20 cellular contexts compared by ENCODE assay signal in the genomic region with DNA sequence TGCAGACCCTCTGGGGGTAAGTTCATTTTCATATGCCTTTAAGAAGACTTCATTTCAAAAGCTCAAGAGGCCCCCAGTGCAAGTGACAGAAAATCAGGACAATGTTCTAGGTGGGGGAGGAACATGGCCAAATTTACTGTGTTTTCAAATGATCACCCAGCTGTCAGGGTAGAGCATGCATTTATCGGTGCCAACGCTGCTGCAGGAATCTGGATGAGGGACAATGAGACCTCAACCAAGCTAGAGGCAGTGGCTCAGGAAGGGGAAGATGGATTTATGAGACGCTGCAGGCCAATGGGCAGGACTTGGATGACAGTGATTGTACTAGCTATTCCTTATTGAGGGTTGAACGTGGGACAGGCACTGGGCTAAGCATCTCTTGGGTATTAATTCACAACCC.
DNase-seq lines count a peak whose midpoint lies in the region; TF ChIP-seq lines count a peak whose summit lies in the region.
"Had no signal": no experiment of that assay in that cellular context is flagged by ENCODE, and none has a peak within 500 bp of the region (broad histone marks: within the 10 kb centered on the region; RNA-seq: fewer than 3 reads in every experiment).

No MANE protein-coding gene starts in this region.

- H3K4me3 Mint-ChIP-seq in glutamatergic neuron (ENCODE audit: unreplicated experiment), result no peak overlapping the region
- H3K4me3 Mint-ChIP-seq: B cell; CD4-positive, alpha-beta T cell; CD8-positive, alpha-beta T cell had no signal

- DNase-seq in DMS 273 (lab: John Stamatoyannopoulos, UW; ENCODE audit: unreplicated experiment), result peak; percentile 10
- DNase-seq in DMS 273 treated with DMSO at 0.1 percent for 48 hours (lab: John Stamatoyannopoulos, UW), result no peak
- peak; percentile 74 for DNase-seq in G401 (ENCODE audit: low spot score)
- DNase-seq in NCI-H446 treated with DMSO at 0.1 percent for 48 hours (lab: John Stamatoyannopoulos, UW), result peak; percentile 68
- no peak for DNase-seq in glutamatergic neuron
- no peak for DNase-seq in mesenteric fat pad (ENCODE audit: low spot score)
- no peak for DNase-seq in testis
- DNase-seq: AML-193; Caco-2; Calu3; CD4-positive, alpha-beta T cell; CD8-positive, alpha-beta T cell; DMS79 treated with DMSO at 0.1 percent for 48 hours; GDM1 had no signal

- no peak overlapping the region for H3K4me3 ChIP-seq in testis
- H3K4me3 ChIP-seq: A549; BLaER1 treated with 17β-estradiol and CSF1 and Interleukin-3, amounts not matched to agents 10 nM and 100 nM; GM12878 had no signal

- 60 to 74% methylated on average over 4 of the region's 4 CpGs for WGBS in testis, 2 donors

- no peaks in the 10 kb centered on the region for H3K36me3 ChIP-seq in testis (ENCODE audit: low read depth, missing control alignments)

- peaks cover 20% of the 10 kb centered on the region for H3K4me1 Mint-ChIP-seq in glutamatergic neuron (ENCODE audit: low read depth, unreplicated experiment)
- H3K4me1 Mint-ChIP-seq: B cell had no signal

- H3K27ac Mint-ChIP-seq in glutamatergic neuron (ENCODE audit: unreplicated experiment), result peak overlapping the region; percentile 19
- H3K27ac Mint-ChIP-seq: B cell; CD4-positive, alpha-beta T cell; CD8-positive, alpha-beta T cell had no signal

- no peak overlapping the region for H3K27ac ChIP-seq in testis
- H3K27ac ChIP-seq: 22Rv1; A549; BLaER1 treated with 17β-estradiol and CSF1 and Interleukin-3, amounts not matched to agents 10 nM and 100 nM; C4-2B had no signal

- intact Hi-C loops in testis (cut with DNase I; ENCODE audit: low total_unique reads), result no loop called here

- peaks cover 1% of the 10 kb centered on the region for H3K9me3 Mint-ChIP-seq in glutamatergic neuron (ENCODE audit: unreplicated experiment)
- H3K9me3 Mint-ChIP-seq: CD8-positive, alpha-beta T cell had no signal

- no peaks in the 10 kb centered on the region for H3K36me3 Mint-ChIP-seq in glutamatergic neuron (ENCODE audit: unreplicated experiment)
- H3K36me3 Mint-ChIP-seq: CD8-positive, alpha-beta T cell had no signal

- H3K4me1 ChIP-seq in testis, result no peaks in the 10 kb centered on the region
- H3K4me1 ChIP-seq: A549, Caco-2 had no signal

- H3K27me3 Mint-ChIP-seq in glutamatergic neuron (ENCODE audit: unreplicated experiment), result no peaks in the 10 kb centered on the region
- H3K27me3 Mint-ChIP-seq: B cell had no signal

- TF ChIP-seq POLR2A in testis (IDR thresholded peaks at IDR 0.05), result no peak

- H3K27me3 ChIP-seq in testis, result no peaks in the 10 kb centered on the region
- H3K27me3 ChIP-seq: BLaER1 treated with 17β-estradiol and CSF1 and Interleukin-3, amounts not matched to agents 10 nM and 100 nM had no signal

- no peaks in the 10 kb centered on the region for H3K9me3 ChIP-seq in testis
- H3K9me3 ChIP-seq: A549, Caco-2 had no signal

- TF ChIP-seq CTCF in glutamatergic neuron (IDR thresholded peaks at IDR 0.05; ENCODE audit: partially characterized antibody, unreplicated experiment), result no peak
- TF ChIP-seq CTCF in testis (IDR thresholded peaks at IDR 0.05), result no peak

- in situ Hi-C loops in G401 (cut with HindIII; ENCODE audit: low sequenced_read_pairs), result no loop called here

Comparison
In these comparisons a context has a peak if more than half of its experiments do, and no peak if none do; other contexts are left out.
1. DNase-seq: peak in DMS 273 (single experiment), G401 (single experiment) and NCI-H446 treated with DMSO at 0.1 percent for 48 hours (single experiment); none in DMS 273 treated with DMSO at 0.1 percent for 48 hours (single experiment), glutamatergic neuron (single experiment), mesenteric fat pad (single experiment) and testis (single experiment).